Comparison of ENCODE assay signal across 11 cellular contexts in the genomic region with DNA sequence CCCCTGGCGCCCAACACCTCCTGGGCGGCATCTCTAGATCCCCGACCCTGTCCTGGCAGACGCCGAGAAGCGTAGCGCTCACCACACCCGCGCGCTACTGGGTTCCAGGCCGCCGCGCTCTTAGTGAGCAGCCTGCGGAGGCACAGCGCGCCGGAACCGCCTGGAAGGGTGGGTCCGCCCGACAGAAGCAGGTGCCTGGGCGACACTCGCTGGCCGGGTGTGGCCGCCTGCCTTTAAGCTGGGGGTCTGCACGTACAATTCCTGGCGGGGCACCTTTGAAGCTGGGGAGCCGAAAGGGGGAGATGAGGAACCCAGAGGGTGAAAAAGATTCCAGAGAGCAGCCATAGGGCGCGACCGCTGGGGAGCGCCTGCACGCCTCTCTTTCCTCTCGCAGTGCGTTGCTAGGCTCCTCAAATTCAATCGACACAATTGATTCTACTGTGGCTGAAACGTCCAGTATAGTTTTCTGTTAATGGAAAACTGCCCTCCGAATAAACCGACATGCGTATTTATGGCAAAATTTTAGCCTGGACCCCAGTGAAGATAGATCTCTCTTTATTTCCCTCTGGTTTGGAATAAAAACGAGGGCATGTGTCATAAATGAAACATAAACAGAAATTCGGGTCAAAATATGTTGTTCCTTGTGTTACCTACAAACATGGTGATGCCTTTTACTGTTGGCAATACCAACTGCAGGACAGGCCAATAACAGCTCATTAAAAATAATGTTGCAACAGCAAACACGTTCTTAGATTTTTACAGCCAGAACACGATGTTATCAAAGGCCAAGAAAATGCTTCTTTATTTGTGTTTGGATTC. TPM values are rescaled to one million over a fixed set of nuclear protein-coding genes. Genes with fewer than 3 reads are reported as not detected.
DNase-seq lines count a peak whose midpoint lies in the region; ATAC-seq and TF ChIP-seq lines count a peak whose summit lies in the region.
"Had no signal": no experiment of that assay in that cellular context is flagged by ENCODE, and none has a peak within 500 bp of the region (broad histone marks: within the 10 kb centered on the region; RNA-seq: fewer than 3 reads in every experiment).

No MANE protein-coding gene starts in this region.

- in situ Hi-C loops in KBM-7 (cut with MboI; ENCODE audit: low pct_unique_long_range_greater_than_20kb, low sequenced_read_pairs), result loop anchor here (25.0 kb wide), 1 partner anchor 422 kb away; no protein-coding TSS in a partner anchor

- H3K9ac ChIP-seq in HUES48 (ENCODE audit: low read depth, low read length), result no peak overlapping the region

- H3K27ac ChIP-seq in HUES48 (ENCODE audit: low read depth, low read length), result no peak overlapping the region
- H3K27ac ChIP-seq: pancreas had no signal

- H3K27ac Mint-ChIP-seq in brain, result no peak overlapping the region
- H3K27ac Mint-ChIP-seq in progenitor cell of endocrine pancreas, result no peak overlapping the region
- H3K27ac Mint-ChIP-seq in osteocyte (ENCODE audit: unreplicated experiment), result no peak overlapping the region

- peaks cover 37% of the 10 kb centered on the region for H3K4me1 Mint-ChIP-seq in brain
- peaks cover 17% of the 10 kb centered on the region for H3K4me1 Mint-ChIP-seq in progenitor cell of endocrine pancreas (ENCODE audit: low read depth)
- H3K4me1 Mint-ChIP-seq in osteocyte (ENCODE audit: unreplicated experiment), result peaks cover 22% of the 10 kb centered on the region

- H3K4me1 ChIP-seq in HUES48 (ENCODE audit: control insufficient read depth, insufficient read depth, low read length), result peaks cover 21% of the 10 kb centered on the region

- H3K27me3 Mint-ChIP-seq in brain (peaks cover 100% of the 10 kb centered on the region), progenitor cell of endocrine pancreas (peaks cover 88% of the 10 kb centered on the region), osteocyte (ENCODE audit: unreplicated experiment) (peaks cover 82% of the 10 kb centered on the region)

- DNase-seq in activated CD8-positive, alpha-beta memory T cell treated with anti-CD3 and anti-CD28 coated beads for 24 hours, result peak; percentile 66
- DNase-seq in activated CD8-positive, alpha-beta memory T cell treated with anti-CD3 and anti-CD28 coated beads, Interleukin-2, amount 50 U/mL, for 4 hours, result no peak
- DNase-seq in progenitor cell of endocrine pancreas (ENCODE audit: low spot score, unreplicated experiment) (no peak), osteocyte (ENCODE audit: extremely low spot score, unreplicated experiment) (no peak), KBM-7 (no peak)
- DNase-seq: cerebellar nuclear complex had no signal

- TF ChIP-seq CTCF in brain (conservative IDR thresholded peaks at IDR 0.05) (peak in 1 of 2 experiments; percentile 32), progenitor cell of endocrine pancreas (IDR thresholded peaks at IDR 0.05; ENCODE audit: unreplicated experiment) (peak; percentile 27), osteocyte (IDR thresholded peaks at IDR 0.05) (no peak)

- no peaks in the 10 kb centered on the region for H3K9me3 Mint-ChIP-seq in brain
- H3K9me3 Mint-ChIP-seq in progenitor cell of endocrine pancreas (ENCODE audit: low read depth), result no peaks in the 10 kb centered on the region
- no peaks in the 10 kb centered on the region for H3K9me3 Mint-ChIP-seq in osteocyte (ENCODE audit: unreplicated experiment)

- H3K27me3 ChIP-seq in HUES48 (ENCODE audit: control insufficient read depth, insufficient read depth, low read length), result peaks cover 100% of the 10 kb centered on the region

- ATAC-seq in HG03097 (IDR thresholded peaks at IDR 0.05; ENCODE audit: low FRiP score, unreplicated experiment), result no peak

- H3K36me3 ChIP-seq in HUES48 (ENCODE audit: control insufficient read depth, insufficient read depth, low read length), result no peaks in the 10 kb centered on the region
- H3K36me3 ChIP-seq: pancreas had no signal

- H3K9me3 ChIP-seq in HUES48 (ENCODE audit: control insufficient read depth, insufficient read depth, low read length), result no peaks in the 10 kb centered on the region
- H3K9me3 ChIP-seq: pancreas had no signal

- H3K36me3 Mint-ChIP-seq in brain, result no peaks in the 10 kb centered on the region
- H3K36me3 Mint-ChIP-seq in progenitor cell of endocrine pancreas (ENCODE audit: insufficient read depth), result no peaks in the 10 kb centered on the region
- H3K36me3 Mint-ChIP-seq in osteocyte (ENCODE audit: unreplicated experiment), result peaks cover 2% of the 10 kb centered on the region

- H3K4me3 Mint-ChIP-seq in brain (peak overlapping the region in 3 of 5 experiments; percentile 30 to 73 (median 34)), progenitor cell of endocrine pancreas (ENCODE audit: low read depth) (peak overlapping the region; percentile 14), osteocyte (ENCODE audit: unreplicated experiment) (no peak overlapping the region)

- H3K4me3 ChIP-seq in HUES48 (ENCODE audit: low read depth, low read length), result peak overlapping the region; percentile 18; the same call in 1 of the 2 replicates

RNA-seq across cellular contexts. Expression of gene HMX3, which starts 4.6 kb away (rescaled TPM):
- 12.9 TPM for polyA plus RNA-seq in brain (ENCODE audit: insufficient read depth, low read depth, low replicate concordance)
- total RNA-seq in progenitor cell of endocrine pancreas (not detected in 2 replicates), osteocyte (not detected in 2 replicates)
- polyA plus RNA-seq: BJ had no signal

RNA-seq across cellular contexts. Expression of gene HMX2, which starts 7.6 kb away (rescaled TPM):
- polyA plus RNA-seq in brain (ENCODE audit: insufficient read depth, low read depth, low replicate concordance), result 18.3 TPM
- total RNA-seq in progenitor cell of endocrine pancreas (not detected in 2 replicates), osteocyte (not detected in 2 replicates)
- polyA plus RNA-seq: BJ had no signal

RNA-seq across cellular contexts. Expression of gene BUB3, which starts 13.8 kb away (rescaled TPM):
- 230 TPM for polyA plus RNA-seq in brain (ENCODE audit: insufficient read depth, low read depth, low replicate concordance)
- total RNA-seq in progenitor cell of endocrine pancreas (92.3 and 93.2 TPM in 2 replicates), osteocyte (84.4 and 97.0 TPM in 2 replicates)
